In the genomic region with DNA sequence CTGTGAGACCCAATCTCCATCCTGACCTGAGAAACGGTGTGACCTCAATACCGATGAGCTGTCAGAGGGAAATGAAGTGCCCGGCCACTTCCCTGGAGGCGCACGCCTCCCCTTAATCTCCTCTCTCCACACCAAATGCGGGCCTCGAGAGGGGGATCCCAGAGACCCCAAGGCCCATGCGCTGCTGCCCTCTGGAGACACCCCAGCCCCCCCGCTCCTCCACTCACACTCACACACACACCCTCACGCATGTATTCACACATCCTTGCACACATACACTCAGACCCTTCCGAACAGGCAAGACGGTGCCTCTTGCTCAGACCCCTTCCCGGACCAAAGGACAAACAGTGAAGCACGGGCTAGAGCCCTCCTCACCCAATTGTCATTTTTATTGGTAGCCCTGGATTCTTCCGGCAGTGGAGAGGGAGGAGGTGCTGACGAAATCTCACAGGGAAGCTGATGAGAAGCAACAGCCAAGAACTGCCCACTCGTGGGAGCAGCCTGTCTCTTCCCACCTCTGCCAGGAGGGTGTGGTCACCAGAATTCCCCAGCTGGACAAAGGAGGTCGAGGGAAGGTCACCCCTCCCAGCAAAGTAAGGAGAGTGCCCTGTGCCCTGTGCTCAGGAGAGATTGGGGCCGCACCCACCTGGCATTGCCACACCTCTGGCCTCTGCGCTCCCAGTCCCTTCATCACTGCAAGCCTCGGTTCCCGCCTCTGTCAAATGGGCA, we compare ENCODE assay signal across 21 cellular contexts.
DNase-seq lines count a peak whose midpoint lies in the region; ATAC-seq, FAIRE-seq and TF ChIP-seq lines count a peak whose summit lies in the region.
"Had no signal": no experiment of that assay in that cellular context is flagged by ENCODE, and none has a peak within 500 bp of the region (broad histone marks: within the 10 kb centered on the region; RNA-seq: fewer than 3 reads in every experiment).

No MANE protein-coding gene starts in this region.

- no peak overlapping the region for H3K4ac ChIP-seq in neuronal stem cell (ENCODE audit: low read length)

- TF ChIP-seq POLR2A in uterus (IDR thresholded peaks at IDR 0.05), result no peak

- TF ChIP-seq CTCF in astrocyte (IDR thresholded peaks at IDR 0.05; ENCODE audit: insufficient read depth, low read depth, low read length) (no peak), uterus (IDR thresholded peaks at IDR 0.05) (no peak)

- DNase-seq in astrocyte (ENCODE audit: low read depth), result peak; percentile 17
- DNase-seq in Right ventricle myocardium inferior (ENCODE audit: missing footprints), result no peak
- DNase-seq in neuronal stem cell (ENCODE audit: low spot score), result no peak
- peak; percentile 38 to 70 for DNase-seq in uterus
- DNase-seq in NOMO-1 treated with DMSO at 0.1 percent for 48 hours (lab: John Stamatoyannopoulos, UW; ENCODE audit: unreplicated experiment), result no peak
- DNase-seq in NCI-H146 (lab: John Stamatoyannopoulos, UW), result no peak
- DNase-seq in stimulated activated CD4-positive, alpha-beta T cell treated with anti-CD3 and anti-CD28 coated beads, Interleukin-12 subunit alpha, Interleukin-12 subunit beta, amount 100 ng/mL, for 4 hours, result no peak
- DNase-seq: activated CD4-positive, alpha-beta T cell treated with anti-CD3 and anti-CD28 coated beads, Interleukin-2, amount 50 U/mL, for 4 hours; activated naive CD8-positive, alpha-beta T cell treated with anti-CD3 and anti-CD28 coated beads, Interleukin-2, amount 10 ng/mL, durations not matched to agents 7 days and 5 days; activated T-cell treated with anti-CD3 and anti-CD28 coated beads, Interleukin-2, amount 50 U/mL, for 72 hours; BE2C; caudate nucleus; effector CD4-positive, alpha-beta T cell; EL; KG1; NCI-H1092; NCI-H2081 treated with DMSO at 0.1 percent for 48 hours; NCI-H510A; stimulated activated naive CD8-positive, alpha-beta T cell treated with anti-CD3 and anti-CD28 coated beads, Interleukin-15, amount 100 ng/mL, for 72 hours; T-cell had no signal

- H4K8ac ChIP-seq in neuronal stem cell (ENCODE audit: low read depth, low read length), result no peak overlapping the region

- no peak overlapping the region for H3K4me3 Mint-ChIP-seq in astrocyte (ENCODE audit: unreplicated experiment)
- H3K4me3 Mint-ChIP-seq: activated naive CD8-positive, alpha-beta T cell treated with anti-CD3 and anti-CD28 coated beads, Interleukin-2, amount 10 ng/mL, durations not matched to agents 7 days and 5 days; activated T-cell treated with anti-CD3 and anti-CD28 coated beads, Interleukin-2, amount 50 U/mL, for 72 hours; stimulated activated naive CD8-positive, alpha-beta T cell treated with anti-CD3 and anti-CD28 coated beads, Interleukin-15, amount 100 ng/mL, for 72 hours; T-cell had no signal

- peak overlapping the region; percentile 33 for H3K18ac ChIP-seq in neuronal stem cell (ENCODE audit: low read length)

- H3K4me1 Mint-ChIP-seq in astrocyte (ENCODE audit: low read depth, unreplicated experiment), result peaks cover 2% of the 10 kb centered on the region
- H3K4me1 Mint-ChIP-seq: stimulated activated naive CD8-positive, alpha-beta T cell treated with anti-CD3 and anti-CD28 coated beads, Interleukin-15, amount 100 ng/mL, for 72 hours had no signal

- H3K9ac ChIP-seq in astrocyte (ENCODE audit: low read length) (no peak overlapping the region), neuronal stem cell (ENCODE audit: low read depth, low read length, poor library complexity) (no peak overlapping the region)

- peak overlapping the region; percentile 6 for H3K27ac Mint-ChIP-seq in astrocyte (ENCODE audit: unreplicated experiment)
- H3K27ac Mint-ChIP-seq: activated naive CD8-positive, alpha-beta T cell treated with anti-CD3 and anti-CD28 coated beads, Interleukin-2, amount 10 ng/mL, durations not matched to agents 7 days and 5 days; activated T-cell treated with anti-CD3 and anti-CD28 coated beads, Interleukin-2, amount 50 U/mL, for 72 hours; stimulated activated naive CD8-positive, alpha-beta T cell treated with anti-CD3 and anti-CD28 coated beads, Interleukin-15, amount 100 ng/mL, for 72 hours; T-cell had no signal

- no CpG with 5 or more reads among the region's 22 CpGs for WGBS in neuronal stem cell (ENCODE audit: extremely low coverage in 2 of 2, insufficient read length in 2 of 2, insufficient replicate concordance in 1 of 2), 2 donors

- H2BK12ac ChIP-seq in neuronal stem cell (ENCODE audit: low read length), result peak overlapping the region; percentile 66

- H3K27me3 ChIP-seq in astrocyte (ENCODE audit: insufficient read depth, low read length) (peaks cover 3% of the 10 kb centered on the region), neuronal stem cell (ENCODE audit: control insufficient read depth in 3 of 3, insufficient read depth in 3 of 3, low read depth in 1 of 3, low read length in 3 of 3) (peaks cover 0 to 3% (median 0%) of the 10 kb centered on the region in 3 experiments), uterus (no peaks in the 10 kb centered on the region)
- H3K27me3 ChIP-seq: BE2C had no signal

- ATAC-seq in Right ventricle myocardium inferior, result peak; percentile 68
- ATAC-seq: activated T-cell treated with anti-CD3 and anti-CD28 coated beads, Interleukin-2, amount 50 U/mL, for 72 hours; stimulated activated naive CD8-positive, alpha-beta T cell treated with anti-CD3 and anti-CD28 coated beads, Interleukin-15, amount 100 ng/mL, for 72 hours; T-cell had no signal

- H3K36me3 ChIP-seq in astrocyte (ENCODE audit: insufficient read depth, low read length), result no peaks in the 10 kb centered on the region
- H3K36me3 ChIP-seq in neuronal stem cell (replicated peaks in 1 of 2; ENCODE audit: control insufficient read depth in 2 of 2, insufficient read depth in 2 of 2, low read length in 2 of 2), result no peaks in the 10 kb centered on the region
- no peaks in the 10 kb centered on the region for H3K36me3 ChIP-seq in uterus
- H3K36me3 ChIP-seq: BE2C, neutrophil had no signal

- peak overlapping the region; percentile 30 for H2AK5ac ChIP-seq in neuronal stem cell (ENCODE audit: low read depth, low read length)

- H3K79me1 ChIP-seq in neuronal stem cell (ENCODE audit: low read depth, low read length), result no peaks in the 10 kb centered on the region

- H3K4me1 ChIP-seq in astrocyte (ENCODE audit: insufficient read depth, low read length), result peaks cover 6% of the 10 kb centered on the region
- peaks cover 2 to 27% of the 10 kb centered on the region in 2 donors for H3K4me1 ChIP-seq in neuronal stem cell (ENCODE audit: control insufficient read depth in 2 of 2, insufficient read depth in 1 of 2, low read depth in 1 of 2, low read length in 2 of 2)
- H3K4me1 ChIP-seq in uterus, result peaks cover 0 to 4% of the 10 kb centered on the region in 2 donors

- H3K36me3 Mint-ChIP-seq in astrocyte (ENCODE audit: low read depth, unreplicated experiment), result no peaks in the 10 kb centered on the region
- H3K36me3 Mint-ChIP-seq: activated naive CD8-positive, alpha-beta T cell treated with anti-CD3 and anti-CD28 coated beads, Interleukin-2, amount 10 ng/mL, durations not matched to agents 7 days and 5 days; T-cell had no signal

- H4K91ac ChIP-seq in neuronal stem cell (ENCODE audit: low read depth, low read length, poor library complexity), result no peak overlapping the region

- peaks cover 1% of the 10 kb centered on the region for H3K9me3 Mint-ChIP-seq in astrocyte (ENCODE audit: unreplicated experiment)
- H3K9me3 Mint-ChIP-seq: activated naive CD8-positive, alpha-beta T cell treated with anti-CD3 and anti-CD28 coated beads, Interleukin-2, amount 10 ng/mL, durations not matched to agents 7 days and 5 days; activated T-cell treated with anti-CD3 and anti-CD28 coated beads, Interleukin-2, amount 50 U/mL, for 72 hours; stimulated activated naive CD8-positive, alpha-beta T cell treated with anti-CD3 and anti-CD28 coated beads, Interleukin-15, amount 100 ng/mL, for 72 hours; T-cell had no signal

- peak overlapping the region; percentile 43 for H2BK15ac ChIP-seq in neuronal stem cell (ENCODE audit: low read length)

- H3K79me2 ChIP-seq in astrocyte (ENCODE audit: insufficient read depth, low read length), result no peaks in the 10 kb centered on the region

- H3K23ac ChIP-seq in neuronal stem cell (ENCODE audit: low read depth, low read length, poor library complexity), result no peak overlapping the region

- no peak overlapping the region for H2BK5ac ChIP-seq in neuronal stem cell (ENCODE audit: low read length)

- intact Hi-C loops in Right ventricle myocardium inferior (cut with DNase I), result loop anchor here (5.0 kb wide), 1 partner anchor 280 kb away; no protein-coding TSS in a partner anchor
- intact Hi-C loops in uterus (cut with DNase I; ENCODE audit: low total_unique reads), result no loop called here

- no peak for FAIRE-seq in astrocyte (lab: Jason Lieb, UNC)

- H2AFZ ChIP-seq in astrocyte (ENCODE audit: low read depth, low read length) (no peak overlapping the region), neuronal stem cell (ENCODE audit: low read length) (no peak overlapping the region)

- no peaks in the 10 kb centered on the region for H3K9me3 ChIP-seq in astrocyte (ENCODE audit: insufficient read depth, low read depth, low read length)
- no peaks in the 10 kb centered on the region for H3K9me3 ChIP-seq in neuronal stem cell (replicated peaks in 1 of 2; ENCODE audit: control insufficient read depth in 2 of 2, insufficient read depth in 1 of 2, low read depth in 1 of 2, low read length in 2 of 2)
- H3K9me3 ChIP-seq in uterus, result no peaks in the 10 kb centered on the region
- H3K9me3 ChIP-seq: BE2C, neutrophil had no signal

- no peaks in the 10 kb centered on the region for H4K20me1 ChIP-seq in astrocyte (ENCODE audit: insufficient read depth, low read length)

- H3K27ac ChIP-seq in astrocyte (ENCODE audit: low read depth, low read length) (no peak overlapping the region), neuronal stem cell (replicated peaks; ENCODE audit: low read length) (no peak overlapping the region), uterus (no peak overlapping the region)
- H3K27ac ChIP-seq: neutrophil had no signal

- H3K14ac ChIP-seq in neuronal stem cell (ENCODE audit: low read length), result no peak overlapping the region

- H3K4me3 ChIP-seq in astrocyte (ENCODE audit: insufficient read depth, low read depth, low read length), result no peak overlapping the region
- H3K4me3 ChIP-seq in neuronal stem cell (ENCODE audit: low read length in 2 of 2), result no peak overlapping the region
- no peak overlapping the region for H3K4me3 ChIP-seq in uterus

- no peak overlapping the region for H2BK120ac ChIP-seq in neuronal stem cell (ENCODE audit: low read depth, low read length)

- H3K4me2 ChIP-seq in astrocyte (ENCODE audit: low read length), result no peak overlapping the region
- H3K4me2 ChIP-seq in neuronal stem cell (ENCODE audit: insufficient read depth, low read length, poor library complexity, severe bottlenecking), result no peak overlapping the region

- H3K27me3 Mint-ChIP-seq in astrocyte (ENCODE audit: low read depth, unreplicated experiment), result peaks cover 52% of the 10 kb centered on the region
- H3K27me3 Mint-ChIP-seq: T-cell had no signal

Comparison
In these comparisons a context has a peak if more than half of its experiments do, and no peak if none do; other contexts are left out.
1. DNase-seq: peak in astrocyte (single experiment) and uterus (2 of 2); none in Right ventricle myocardium inferior (single experiment), neuronal stem cell (single experiment), NOMO-1 treated with DMSO at 0.1 percent for 48 hours (single experiment), NCI-H146 (single experiment) and stimulated activated CD4-positive, alpha-beta T cell treated with anti-CD3 and anti-CD28 coated beads, Interleukin-12 subunit alpha, Interleukin-12 subunit beta, amount 100 ng/mL, for 4 hours (single experiment).